Comparison of ENCODE assay signal across 8 cellular contexts in genomic region chr19:13262450-13262849, GRCh38.
A peak's percentile ranks its signal among the peaks of the same experiment; 100 is the strongest.
DNase-seq lines count a peak whose midpoint lies in the region; TF ChIP-seq lines count a peak whose summit lies in the region.

No MANE protein-coding gene starts in this region.

- H3K27me3 Mint-ChIP-seq in nephron (ENCODE audit: low read depth): peaks cover 38% of the 10 kb centered on the region

- no peak overlapping the region for H3K4me3 Mint-ChIP-seq in nephron

- no peak overlapping the region for H3K27ac Mint-ChIP-seq in nephron

- no peaks in the 10 kb centered on the region for H3K9me3 Mint-ChIP-seq in nephron

- TF ChIP-seq CTCF in epithelial cell of esophagus (IDR thresholded peaks at IDR 0.05; ENCODE audit: insufficient read depth, low read depth, low read length, missing control alignments) (peak; percentile 45), nephron (IDR thresholded peaks at IDR 0.05; ENCODE audit: unreplicated experiment in 3 of 3) (peak; percentile 53 to 64 (median 63))

- H3K36me3 Mint-ChIP-seq in nephron (ENCODE audit: low read depth): no peaks in the 10 kb centered on the region

- no peak overlapping the region for H3K4me3 ChIP-seq in epithelial cell of esophagus (ENCODE audit: low read length)

- H3K4me1 Mint-ChIP-seq in nephron: no peaks in the 10 kb centered on the region

- DNase-seq in COLO829 (ENCODE audit: low spot score): peak; percentile 87
- peak; percentile 53 for DNase-seq in HCEC 1CT
- peak; percentile 70 for DNase-seq in RKO (ENCODE audit: low spot score)
- peak; percentile 59 for DNase-seq in epithelial cell of esophagus (ENCODE audit: low read depth)
- DNase-seq in T1000 (lab: John Stamatoyannopoulos, UW): no peak
- no peak for DNase-seq in activated effector memory CD4-positive, alpha-beta T cell treated with Interleukin-2 at 50 U/mL for 16 hours
- no peak for DNase-seq in NK-92 (lab: John Stamatoyannopoulos, UW; ENCODE audit: unreplicated experiment)

Comparison
In these comparisons a context has a peak if more than half of its experiments do, and no peak if none do; other contexts are left out.
1. DNase-seq: peak in COLO829 (single experiment), HCEC 1CT (single experiment), RKO (single experiment) and epithelial cell of esophagus (single experiment); none in T1000 (single experiment), activated effector memory CD4-positive, alpha-beta T cell treated with Interleukin-2 at 50 U/mL for 16 hours (single experiment) and NK-92 (single experiment).